25 cellular contexts compared by ENCODE assay signal in the genomic region with DNA sequence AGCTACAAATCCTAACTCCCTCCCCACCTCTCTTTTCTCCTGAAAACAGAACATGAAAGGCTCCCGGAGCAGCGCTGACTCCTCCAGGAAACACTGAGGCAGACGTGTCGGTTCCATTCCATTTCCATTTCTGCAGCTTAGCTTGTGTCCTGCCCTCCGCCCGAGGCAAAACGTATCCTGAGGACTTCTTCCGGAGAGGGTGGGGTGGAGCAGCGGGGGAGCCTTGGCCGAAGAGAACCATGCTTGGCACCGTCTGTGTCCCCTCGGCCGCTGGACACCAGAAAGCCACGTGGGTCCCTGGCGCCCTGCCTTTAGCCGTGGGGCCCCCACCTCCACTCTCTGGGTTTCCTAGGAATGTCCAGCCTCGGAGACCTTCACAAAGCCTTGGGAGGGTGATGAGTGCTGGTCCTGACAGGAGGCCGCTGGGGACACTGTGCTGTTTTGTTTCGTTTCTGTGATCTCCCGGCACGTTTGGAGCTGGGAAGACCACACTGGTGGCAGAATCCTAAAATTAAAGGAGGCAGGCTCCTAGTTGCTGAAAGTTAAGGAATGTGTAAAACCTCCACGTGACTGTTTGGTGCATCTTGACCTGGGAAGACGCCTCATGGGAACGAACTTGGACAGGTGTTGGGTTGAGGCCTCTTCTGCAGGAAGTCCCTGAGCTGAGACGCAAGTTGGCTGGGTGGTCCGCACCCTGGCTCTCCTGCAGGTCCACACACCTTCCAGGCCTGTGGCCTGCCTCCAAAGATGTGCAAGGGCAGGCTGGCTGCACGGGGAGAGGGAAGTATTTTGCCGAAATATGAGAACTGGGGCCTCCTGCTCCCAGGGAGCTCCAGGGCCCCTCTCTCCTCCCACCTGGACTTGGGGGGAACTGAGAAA. TPM values are rescaled to one million over a fixed set of nuclear protein-coding genes. Genes with fewer than 3 reads are reported as not detected.
DNase-seq lines count a peak whose midpoint lies in the region; ATAC-seq, FAIRE-seq and TF ChIP-seq lines count a peak whose summit lies in the region.
"Had no signal": no experiment of that assay in that cellular context is flagged by ENCODE, and none has a peak within 500 bp of the region (broad histone marks: within the 10 kb centered on the region; RNA-seq: fewer than 3 reads in every experiment).

No MANE protein-coding gene starts in this region.

- TSS peak; percentile 2 for BruUV-seq in GM12878 (replicated peaks; lab: Mats Ljungman, UMichigan)

- no peak for TF ChIP-seq CTCF in right atrium auricular region (IDR thresholded peaks at IDR 0.05)
- TF ChIP-seq CTCF in GM12878 (IDR thresholded peaks at IDR 0.05 in 2 of 3, conservative IDR thresholded peaks at IDR 0.05 in 1 of 3; ENCODE audit: control insufficient read depth in 2 of 3, extremely low read depth in 1 of 3, insufficient read depth in 1 of 3, low read depth in 3 of 3, low read length in 3 of 3): no peak
- no peak for TF ChIP-seq CTCF in testis (IDR thresholded peaks at IDR 0.05)

- DNase-seq in Right ventricle myocardium inferior (ENCODE audit: missing footprints) (no peak), right atrium auricular region (ENCODE audit: low spot score) (no peak), GM12878 (ENCODE audit: low read depth, low spot score) (no peak), left lobe of liver (ENCODE audit: low spot score) (no peak), testis (peak; percentile 46), DMS 273 (lab: John Stamatoyannopoulos, UW; ENCODE audit: unreplicated experiment) (no peak)
- DNase-seq in activated CD8-positive, alpha-beta memory T cell treated with anti-CD3 and anti-CD28 coated beads, Interleukin-2, amount 50 U/mL, for 4 hours: no peak
- DNase-seq: activated CD4-positive, alpha-beta T cell treated with anti-CD3 and anti-CD28 coated beads for 4 hours; activated CD8-positive, alpha-beta memory T cell treated with anti-CD3 and anti-CD28 coated beads, Interleukin-2, amount 50 U/mL, for 48 hours; activated gamma-delta T cell; DMS153; effector memory CD8-positive, alpha-beta T cell; esophagus squamous epithelium; GF-D8; KG1; NCI-H1694; NCI-H2227 treated with DMSO at 0.1 percent for 48 hours; NCI-H82; OCI-M1; SHP77 treated with DMSO at 0.1 percent for 48 hours; stimulated activated CD4-positive, alpha-beta T cell treated with anti-CD3 and anti-CD28 coated beads, Interleukin-4, amount 100 ng/mL, for 4 hours; T-helper 1 cell; uterus had no signal

- intact Hi-C loops in Right ventricle myocardium inferior (cut with DNase I): no loop called here
- intact Hi-C loops in GM12878 (cut with micrococcal nuclease; ENCODE audit: unreplicated experiment): no loop called here
- intact Hi-C loops in testis (cut with DNase I; ENCODE audit: low total_unique reads): no loop called here

- H3K4me2 ChIP-seq in GM12878 (ENCODE audit: control insufficient read depth, insufficient read depth): no peak overlapping the region
- H3K4me2 ChIP-seq: GM23338 had no signal

- no peak for FAIRE-seq in GM12878 (lab: Jason Lieb, UNC)

- no peaks in the 10 kb centered on the region for H3K79me2 ChIP-seq in GM12878 (ENCODE audit: control insufficient read depth, insufficient read depth, low read length)

- H3K27me3 ChIP-seq in right atrium auricular region (no peaks in the 10 kb centered on the region), GM12878 (replicated peaks in 1 of 2; ENCODE audit: control insufficient read depth in 2 of 2, insufficient read depth in 2 of 2, low read length in 1 of 2) (no peaks in the 10 kb centered on the region), testis (no peaks in the 10 kb centered on the region)
- H3K27me3 ChIP-seq: esophagus squamous epithelium, uterus had no signal

- SMC1A ChIA-PET in GM12878 (lab: Charles Lee; ENCODE audit: uncharacterized antibody, unreplicated experiment): interaction anchor here (1.4 kb wide), 1 partner anchor 173 kb away, joined by 5 read pairs; no protein-coding TSS in a partner anchor

- peak; percentile 41 for ATAC-seq in Right ventricle myocardium inferior
- ATAC-seq in GM12878: no peak; the same call in 2 of the 3 replicates
- ATAC-seq in left lobe of liver: peak; percentile 7
- no peak for ATAC-seq in GM21367 (IDR thresholded peaks at IDR 0.05; ENCODE audit: unreplicated experiment)
- ATAC-seq: effector memory CD8-positive, alpha-beta T cell; GM23338 had no signal

- H3K9ac ChIP-seq in GM12878 (ENCODE audit: control insufficient read depth, insufficient read depth, low read length): no peak overlapping the region

- POLR2A ChIA-PET in GM12878 (lab: Charles Lee): no interaction called here

- H3K27ac ChIP-seq in right atrium auricular region (no peak overlapping the region), GM12878 (ENCODE audit: control insufficient read depth, insufficient read depth) (no peak overlapping the region), testis (no peak overlapping the region)
- H3K27ac ChIP-seq: esophagus squamous epithelium, uterus had no signal

- H3K4me1 ChIP-seq in right atrium auricular region (no peaks in the 10 kb centered on the region), GM12878 (ENCODE audit: control insufficient read depth, insufficient read depth, low read length) (no peaks in the 10 kb centered on the region), testis (peaks cover 12% of the 10 kb centered on the region)
- H3K4me1 ChIP-seq: esophagus squamous epithelium, uterus had no signal

- in situ Hi-C loops in GM12878 (cut with MboI): no loop called here

- H3K4me3 ChIP-seq in right atrium auricular region: no peak overlapping the region
- H3K4me3 ChIP-seq in GM12878: no peak overlapping the region
- no peak overlapping the region for H3K4me3 ChIP-seq in testis
- H3K4me3 ChIP-seq: esophagus squamous epithelium, GM23338, uterus had no signal

- H3K9me3 ChIP-seq in right atrium auricular region (no peaks in the 10 kb centered on the region), GM12878 (replicated peaks; ENCODE audit: control insufficient read depth, insufficient read depth, low read length) (no peaks in the 10 kb centered on the region), testis (no peaks in the 10 kb centered on the region)
- H3K9me3 ChIP-seq: esophagus squamous epithelium, uterus had no signal

- RAD21 ChIA-PET in GM12878 (lab: Charles Lee; ENCODE audit: unreplicated experiment): interaction anchor here (1.1 kb wide), 1 partner anchor 31 kb away, joined by 3 read pairs; a partner anchor contains a TSS

- TF ChIP-seq RAD21 in GM12878 (IDR thresholded peaks at IDR 0.05; ENCODE audit: insufficient read depth, low read depth, low read length): no peak

- H2AFZ ChIP-seq in GM12878 (ENCODE audit: control insufficient read depth, low read depth, low read length): no peak overlapping the region
- H2AFZ ChIP-seq: GM23338 had no signal

- no peaks in the 10 kb centered on the region; the same call in 1 of the 2 replicates for H4K20me1 ChIP-seq in GM12878 (ENCODE audit: control insufficient read depth, insufficient read depth)

- peaks cover 54% of the 10 kb centered on the region for H3K36me3 ChIP-seq in right atrium auricular region
- H3K36me3 ChIP-seq in GM12878 (ENCODE audit: control insufficient read depth in 2 of 2, insufficient read depth in 2 of 2, low read length in 1 of 2): peaks cover 24 to 26% of the 10 kb centered on the region in 2 experiments
- no peaks in the 10 kb centered on the region for H3K36me3 ChIP-seq in testis (ENCODE audit: low read depth, missing control alignments)
- H3K36me3 ChIP-seq: uterus had no signal

- WGBS in GM12878 (ENCODE audit: insufficient coverage, insufficient replicate concordance, low lambda C conversion rate, missing lambda C conversion rate): 78% methylated on average over 28 of the region's 28 CpGs
- 69 to 73% methylated on average over 18 to 28 of the region's 28 CpGs for WGBS in testis, 2 donors

- no peak for TF ChIP-seq EP300 in GM12878 (IDR thresholded peaks at IDR 0.05; ENCODE audit: borderline replicate concordance in 1 of 2, control insufficient read depth in 1 of 2, low read depth in 2 of 2, low read length in 2 of 2)

- CTCF ChIA-PET in GM12878 (lab: Yijun Ruan, JAX): interaction anchor here (1.2 kb wide), 1 partner anchor 169 kb away, joined by 4 read pairs; no protein-coding TSS in a partner anchor

- no peak for TF ChIP-seq POLR2A in GM12878 (IDR thresholded peaks at IDR 0.05; ENCODE audit: low read depth, low read length)
- TF ChIP-seq POLR2A in testis (IDR thresholded peaks at IDR 0.05): no peak

TF ChIP-seq in GM12878, 131 proteins besides CTCF, POLR2A, EP300 and RAD21:
- TF ChIP-seq BMI1 (IDR thresholded peaks at IDR 0.05; ENCODE audit: borderline replicate concordance): no peak
- TF ChIP-seq TCF3 (IDR thresholded peaks at IDR 0.05; ENCODE audit: borderline replicate concordance, insufficient read depth, low read depth, low read length): no peak
- TF ChIP-seq FOXM1 (IDR thresholded peaks at IDR 0.05; ENCODE audit: low read depth, low read length): no peak
- TF ChIP-seq TCF7 (IDR thresholded peaks at IDR 0.05; ENCODE audit: borderline replicate concordance): no peak
- no peak for TF ChIP-seq PAX8 (IDR thresholded peaks at IDR 0.05)
- no peak for TF ChIP-seq SRF (IDR thresholded peaks at IDR 0.05; ENCODE audit: low read depth in 2 of 2, low read length in 2 of 2)
- TF ChIP-seq NR2F1 (conservative IDR thresholded peaks at IDR 0.05): no peak
- no peak for TF ChIP-seq PML (IDR thresholded peaks at IDR 0.05; ENCODE audit: low read length)
TF ChIP-seq in GM12878: peak in this region for 0.

RNA-seq across cellular contexts. Expression of a gene that starts 30.4 kb away (rescaled TPM):
- 28.1 TPM for total RNA-seq in Right ventricle myocardium inferior
- 10 to 100 TPM in 1 of 2 donors, 1 to 10 TPM in 1; 9.4 to 16.5 TPM for total RNA-seq in right atrium auricular region
- 217 and 258 TPM in 2 replicates for total RNA-seq in GM12878 (2013; cell fraction: nucleolus; rRNA removed)
- 13.0 and 14.7 TPM in 2 replicates for total RNA-seq in GM12878 (2014; rRNA removed)
- total RNA-seq in GM12878 (2014; rRNA removed; fragmentation: Illumina TruSeq; extraction: Trizol): 7.9 and 8.1 TPM in 2 replicates
- total RNA-seq in GM12878 (2021): 23.5 and 26.8 TPM in 2 replicates
- polyA plus RNA-seq in GM12878 (2011; ENCODE audit: low read depth): 6.9 TPM
- polyA plus RNA-seq in GM12878 (2011; rRNA removed): 21.8 and 46.7 TPM in 2 replicates
- 38.7 and 47.0 TPM in 2 replicates for polyA plus RNA-seq in GM12878 (2011; cell fraction: cytosol; rRNA removed)
- polyA plus RNA-seq in GM12878 (2011; cell fraction: nucleus; rRNA removed): 115 and 127 TPM in 2 replicates
- polyA plus RNA-seq in GM12878 (2012): 14.6 and 20.5 TPM in 2 replicates
- polyA plus RNA-seq in GM12878 (2014; fragmentation: Illumina TruSeq; extraction: Trizol): 10.2 and 14.2 TPM in 2 replicates
- 1 to 10 TPM; 1.6 to 2.6 TPM for polyA plus RNA-seq in GM12878 (2014; fragmentation: Nextera tagmentation; extraction: Ambion mirVana)
- 13.3 and 14.6 TPM in 2 replicates for polyA plus RNA-seq in GM12878 (2014; rRNA removed)
- 10 to 100 TPM; 18.8 to 19.4 TPM for polyA plus RNA-seq in GM12878 (2016; fragmentation: Nextera tagmentation; extraction: Ambion mirVana)
- 48.5 and 62.2 TPM in 2 replicates for polyA minus RNA-seq in GM12878 (2011; rRNA and poly(A)+ RNA removed)
- 12.2 and 18.8 TPM in 2 replicates for polyA minus RNA-seq in GM12878 (2011; cell fraction: cytosol; rRNA and poly(A)+ RNA removed)
- polyA minus RNA-seq in GM12878 (2011; cell fraction: nucleus; rRNA and poly(A)+ RNA removed): 57.4 and 65.9 TPM in 2 replicates
- 39.2 TPM for total RNA-seq in left lobe of liver
- total RNA-seq in testis: 10 to 100 TPM; 53.9 to 65.3 TPM
- polyA plus RNA-seq in testis (ENCODE audit: insufficient read depth, low read depth, low replicate concordance): 31.7 TPM

Comparison
In these comparisons a context has a peak if more than half of its experiments do, and no peak if none do; other contexts are left out.
1. ATAC-seq: peak in Right ventricle myocardium inferior (single experiment) and left lobe of liver (single experiment); none in GM12878 (single experiment) and GM21367 (single experiment).